ENCODE assay signal across 15 cellular contexts in genomic region chr6:152348116-152348515, GRCh38.
DNase-seq lines count a peak whose midpoint lies in the region; TF ChIP-seq lines count a peak whose summit lies in the region.
"Had no signal": no experiment of that assay in that cellular context is flagged by ENCODE, and none has a peak within 500 bp of the region (broad histone marks: within the 10 kb centered on the region; RNA-seq: fewer than 3 reads in every experiment).

No MANE protein-coding gene starts in this region.

- H3K27me3 ChIP-seq in trophoblast cell (ENCODE audit: insufficient read depth, low read length): no peaks in the 10 kb centered on the region

- no peak overlapping the region for H3K4me3 Mint-ChIP-seq in chondrocyte (ENCODE audit: unreplicated experiment)
- H3K4me3 Mint-ChIP-seq: CD4-positive, alpha-beta memory T cell; IgD-negative memory B cell had no signal

- H3K23ac ChIP-seq in trophoblast cell (ENCODE audit: low read length): no peak overlapping the region

- no peak overlapping the region for H3K4ac ChIP-seq in trophoblast cell (ENCODE audit: low read depth, low read length)

- no peaks in the 10 kb centered on the region for H3K4me1 ChIP-seq in trophoblast cell (ENCODE audit: control insufficient read depth in 1 of 2, insufficient read depth in 2 of 2, low read length in 2 of 2)
- H3K4me1 ChIP-seq: A549, BE2C had no signal

- H3K18ac ChIP-seq in trophoblast cell (ENCODE audit: low read length): no peak overlapping the region

- no peak overlapping the region for H3K14ac ChIP-seq in trophoblast cell (ENCODE audit: low read length)

- no peaks in the 10 kb centered on the region for H3K79me1 ChIP-seq in trophoblast cell (ENCODE audit: low read length)

- no peak overlapping the region for H3K4me2 ChIP-seq in trophoblast cell (ENCODE audit: low read length)
- H3K4me2 ChIP-seq: A549 had no signal

- no peaks in the 10 kb centered on the region for H3K79me2 ChIP-seq in trophoblast cell (ENCODE audit: control insufficient read depth, insufficient read depth, low read length, poor library complexity)

- H2BK12ac ChIP-seq in trophoblast cell (ENCODE audit: low read length): no peak overlapping the region

- H2AK5ac ChIP-seq in trophoblast cell (ENCODE audit: low read length): no peak overlapping the region

- no peaks in the 10 kb centered on the region for H3K4me1 Mint-ChIP-seq in chondrocyte (ENCODE audit: low read depth)
- H3K4me1 Mint-ChIP-seq: CD4-positive, alpha-beta memory T cell; IgD-negative memory B cell had no signal

- H3K36me3 Mint-ChIP-seq in chondrocyte (ENCODE audit: low read depth): peaks cover 43% of the 10 kb centered on the region
- H3K36me3 Mint-ChIP-seq: CD4-positive, alpha-beta memory T cell; IgD-negative memory B cell had no signal

- no peak overlapping the region for H2AFZ ChIP-seq in trophoblast cell (ENCODE audit: insufficient read depth, low read length, poor library complexity)

- DNase-seq in ELR (ENCODE audit: low read depth) (peak; percentile 66), NCI-H226 (peak; percentile 68), chondrocyte (ENCODE audit: low spot score) (no peak), trophoblast cell (peak; percentile 88), NOMO-1 (lab: John Stamatoyannopoulos, UW; ENCODE audit: unreplicated experiment in 2 of 2) (no peak), NCI-H2196 treated with DMSO at 0.1 percent for 48 hours (lab: John Stamatoyannopoulos, UW; ENCODE audit: unreplicated experiment) (no peak), A172 (ENCODE audit: low spot score) (no peak)
- DNase-seq: BE2C; CD4-positive, alpha-beta memory T cell; DMS79; GF-D8; HCEC 1CT had no signal

- no peak overlapping the region for H4K91ac ChIP-seq in trophoblast cell (ENCODE audit: low read depth, low read length)

- no peak overlapping the region for H2BK5ac ChIP-seq in trophoblast cell (ENCODE audit: low read depth, low read length, poor library complexity)

- H4K12ac ChIP-seq in trophoblast cell (ENCODE audit: low read depth, low read length): no peak overlapping the region

- H3K9me3 Mint-ChIP-seq in chondrocyte (ENCODE audit: low read depth): no peaks in the 10 kb centered on the region
- H3K9me3 Mint-ChIP-seq: CD4-positive, alpha-beta memory T cell; IgD-negative memory B cell had no signal

- H2BK120ac ChIP-seq in trophoblast cell (ENCODE audit: insufficient read depth, low read length, poor library complexity): no peak overlapping the region

- WGBS in trophoblast cell (ENCODE audit: extremely low coverage, insufficient coverage, insufficient read length): no CpG with 5 or more reads among the region's 6 CpGs

- peaks cover 0 to 4% of the 10 kb centered on the region in 2 experiments for H3K36me3 ChIP-seq in trophoblast cell (ENCODE audit: control insufficient read depth in 1 of 2, insufficient read depth in 2 of 2, low read length in 2 of 2)
- H3K36me3 ChIP-seq: BE2C had no signal

- no peaks in the 10 kb centered on the region for H3K9me3 ChIP-seq in trophoblast cell (ENCODE audit: insufficient read depth, low read depth, low read length)
- H3K9me3 ChIP-seq: A549, BE2C had no signal

- H4K8ac ChIP-seq in trophoblast cell (ENCODE audit: low read depth, low read length): no peak overlapping the region

- peak overlapping the region; percentile 12 for H3K27ac Mint-ChIP-seq in chondrocyte (ENCODE audit: unreplicated experiment)
- H3K27ac Mint-ChIP-seq: CD4-positive, alpha-beta memory T cell; IgD-negative memory B cell had no signal

- no peak overlapping the region for H3K9ac ChIP-seq in trophoblast cell (ENCODE audit: low read length)

- no peak for TF ChIP-seq CTCF in chondrocyte (IDR thresholded peaks at IDR 0.05)

- H3K27me3 Mint-ChIP-seq in chondrocyte (ENCODE audit: low read depth): no peaks in the 10 kb centered on the region

- no peak overlapping the region for H3K4me3 ChIP-seq in trophoblast cell (ENCODE audit: low read depth, low read length)
- H3K4me3 ChIP-seq: A549 had no signal

- H3K27ac ChIP-seq in trophoblast cell (ENCODE audit: low read depth, low read length): no peak overlapping the region
- H3K27ac ChIP-seq: A549, C4-2B had no signal

Comparison
In these comparisons a context has a peak if more than half of its experiments do, and no peak if none do; other contexts are left out.
1. DNase-seq: peak in ELR (single experiment), NCI-H226 (single experiment) and trophoblast cell (2 of 2); none in chondrocyte (single experiment), NOMO-1 (0 of 2), NCI-H2196 treated with DMSO at 0.1 percent for 48 hours (single experiment) and A172 (single experiment).